Comparison of ENCODE assay signal across 14 cellular contexts in genomic region chr6:52180787-52181558, GRCh38. TPM values are rescaled to one million over a fixed set of nuclear protein-coding genes. Genes with fewer than 3 reads are reported as not detected.
DNase-seq lines count a peak whose midpoint lies in the region; ATAC-seq lines count a peak whose summit lies in the region.
"Had no signal": no experiment of that assay in that cellular context is flagged by ENCODE, and none has a peak within 500 bp of the region (broad histone marks: within the 10 kb centered on the region; RNA-seq: fewer than 3 reads in every experiment).

No MANE protein-coding gene starts in this region.

- CTCF ChIA-PET in activated CD4-positive, alpha-beta memory T cell treated with anti-CD3 and anti-CD28 coated beads for 36 hours (lab: Charles Lee) = interaction anchor here (1.2 kb wide), 1 partner anchor 16 kb away, joined by 4 read pairs; no protein-coding TSS in a partner anchor

- peaks cover 20% of the 10 kb centered on the region for H3K4me1 Mint-ChIP-seq in activated naive CD8-positive, alpha-beta T cell treated with anti-CD3 and anti-CD28 coated beads, Interleukin-2, amount 50 U/mL, for 24 hours
- H3K4me1 Mint-ChIP-seq in activated naive CD8-positive, alpha-beta T cell treated with anti-CD3 and anti-CD28 coated beads for 36 hours = peaks cover 17% of the 10 kb centered on the region
- peaks cover 19% of the 10 kb centered on the region for H3K4me1 Mint-ChIP-seq in stimulated activated naive CD8-positive, alpha-beta T cell treated with anti-CD3 and anti-CD28 coated beads, Interleukin-15, amount 100 ng/mL, for 72 hours
- peaks cover 14% of the 10 kb centered on the region for H3K4me1 Mint-ChIP-seq in activated CD4-positive, alpha-beta memory T cell treated with anti-CD3 and anti-CD28 coated beads for 36 hours (ENCODE audit: low read depth)

- H3K27me3 Mint-ChIP-seq in activated naive CD8-positive, alpha-beta T cell treated with anti-CD3 and anti-CD28 coated beads, Interleukin-2, amount 50 U/mL, for 24 hours = peaks cover 36% of the 10 kb centered on the region
- H3K27me3 Mint-ChIP-seq in activated naive CD8-positive, alpha-beta T cell treated with anti-CD3 and anti-CD28 coated beads for 36 hours = peaks cover 31% of the 10 kb centered on the region
- peaks cover 58% of the 10 kb centered on the region for H3K27me3 Mint-ChIP-seq in stimulated activated naive CD8-positive, alpha-beta T cell treated with anti-CD3 and anti-CD28 coated beads, Interleukin-15, amount 100 ng/mL, for 72 hours
- peaks cover 29% of the 10 kb centered on the region for H3K27me3 Mint-ChIP-seq in activated CD4-positive, alpha-beta memory T cell treated with anti-CD3 and anti-CD28 coated beads for 36 hours

- no peaks in the 10 kb centered on the region for H3K36me3 Mint-ChIP-seq in activated naive CD8-positive, alpha-beta T cell treated with anti-CD3 and anti-CD28 coated beads, Interleukin-2, amount 50 U/mL, for 24 hours (ENCODE audit: low read depth)
- H3K36me3 Mint-ChIP-seq in activated naive CD8-positive, alpha-beta T cell treated with anti-CD3 and anti-CD28 coated beads for 36 hours = no peaks in the 10 kb centered on the region
- H3K36me3 Mint-ChIP-seq in activated CD4-positive, alpha-beta memory T cell treated with anti-CD3 and anti-CD28 coated beads for 36 hours = no peaks in the 10 kb centered on the region

- intact Hi-C loops in activated CD4-positive, alpha-beta memory T cell treated with anti-CD3 and anti-CD28 coated beads for 36 hours (cut with micrococcal nuclease) = no loop called here

- peak; percentile 67 for ATAC-seq in activated naive CD8-positive, alpha-beta T cell treated with anti-CD3 and anti-CD28 coated beads, Interleukin-2, amount 50 U/mL, for 24 hours
- ATAC-seq in GM21723 (IDR thresholded peaks at IDR 0.05; ENCODE audit: unreplicated experiment) (peak; percentile 81), HG03196 (IDR thresholded peaks at IDR 0.05; ENCODE audit: unreplicated experiment) (peak; percentile 65)
- ATAC-seq in stimulated activated naive CD8-positive, alpha-beta T cell treated with anti-CD3 and anti-CD28 coated beads, Interleukin-15, amount 100 ng/mL, for 72 hours = peak; percentile 49
- ATAC-seq: A549 had no signal

- DNase-seq in activated naive CD8-positive, alpha-beta T cell treated with anti-CD3 and anti-CD28 coated beads, Interleukin-2, amount 50 U/mL, for 24 hours = no peak
- DNase-seq in activated naive CD8-positive, alpha-beta T cell treated with anti-CD3 and anti-CD28 coated beads for 36 hours = no peak
- DNase-seq in stimulated activated naive CD8-positive, alpha-beta T cell treated with anti-CD3 and anti-CD28 coated beads, Interleukin-15, amount 100 ng/mL, for 72 hours = no peak
- no peak for DNase-seq in CD1c-positive myeloid dendritic cell (ENCODE audit: extremely low spot score)
- DNase-seq in activated CD4-positive, alpha-beta memory T cell treated with anti-CD3 and anti-CD28 coated beads for 36 hours = no peak
- DNase-seq in NCI-H1092 treated with DMSO at 0.1 percent for 48 hours (lab: John Stamatoyannopoulos, UW) = no peak
- DNase-seq: hippocampal formation, NCI-H2029 treated with DMSO at 0.1 percent for 48 hours, retina had no signal

- POLR2A ChIA-PET in activated CD4-positive, alpha-beta memory T cell treated with anti-CD3 and anti-CD28 coated beads for 36 hours (lab: Charles Lee) = interaction anchor here (0.7 kb wide), 1 partner anchor 31 kb away, joined by 3 read pairs; no protein-coding TSS in a partner anchor

- H3K9me3 Mint-ChIP-seq in activated naive CD8-positive, alpha-beta T cell treated with anti-CD3 and anti-CD28 coated beads, Interleukin-2, amount 50 U/mL, for 24 hours = no peaks in the 10 kb centered on the region
- H3K9me3 Mint-ChIP-seq in activated naive CD8-positive, alpha-beta T cell treated with anti-CD3 and anti-CD28 coated beads for 36 hours = no peaks in the 10 kb centered on the region
- no peaks in the 10 kb centered on the region for H3K9me3 Mint-ChIP-seq in stimulated activated naive CD8-positive, alpha-beta T cell treated with anti-CD3 and anti-CD28 coated beads, Interleukin-15, amount 100 ng/mL, for 72 hours
- H3K9me3 Mint-ChIP-seq in activated CD4-positive, alpha-beta memory T cell treated with anti-CD3 and anti-CD28 coated beads for 36 hours = no peaks in the 10 kb centered on the region

- H3K4me3 Mint-ChIP-seq in activated naive CD8-positive, alpha-beta T cell treated with anti-CD3 and anti-CD28 coated beads, Interleukin-2, amount 50 U/mL, for 24 hours = no peak overlapping the region
- H3K4me3 Mint-ChIP-seq in activated naive CD8-positive, alpha-beta T cell treated with anti-CD3 and anti-CD28 coated beads for 36 hours = no peak overlapping the region
- H3K4me3 Mint-ChIP-seq in stimulated activated naive CD8-positive, alpha-beta T cell treated with anti-CD3 and anti-CD28 coated beads, Interleukin-15, amount 100 ng/mL, for 72 hours = no peak overlapping the region
- no peak overlapping the region for H3K4me3 Mint-ChIP-seq in activated CD4-positive, alpha-beta memory T cell treated with anti-CD3 and anti-CD28 coated beads for 36 hours

- no peak overlapping the region for H3K27ac Mint-ChIP-seq in activated naive CD8-positive, alpha-beta T cell treated with anti-CD3 and anti-CD28 coated beads, Interleukin-2, amount 50 U/mL, for 24 hours
- no peak overlapping the region for H3K27ac Mint-ChIP-seq in activated naive CD8-positive, alpha-beta T cell treated with anti-CD3 and anti-CD28 coated beads for 36 hours
- no peak overlapping the region for H3K27ac Mint-ChIP-seq in stimulated activated naive CD8-positive, alpha-beta T cell treated with anti-CD3 and anti-CD28 coated beads, Interleukin-15, amount 100 ng/mL, for 72 hours
- no peak overlapping the region for H3K27ac Mint-ChIP-seq in activated CD4-positive, alpha-beta memory T cell treated with anti-CD3 and anti-CD28 coated beads for 36 hours

RNA-seq across cellular contexts. Expression of gene IL17A, which starts 5.2 kb away (rescaled TPM):
- not detected for total RNA-seq in activated naive CD8-positive, alpha-beta T cell treated with anti-CD3 and anti-CD28 coated beads for 36 hours
- 10 to 100 TPM; 33.7 to 35.3 TPM for total RNA-seq in activated CD4-positive, alpha-beta memory T cell treated with anti-CD3 and anti-CD28 coated beads for 36 hours
- total RNA-seq: mesenteric fat pad, urinary bladder had no signal

Comparison
In these comparisons a context has a peak if more than half of its experiments do, and no peak if none do; other contexts are left out.
1. RNA of gene IL17A, which starts 5.2 kb away (total RNA-seq): 33.7 to 35.3 TPM in activated CD4-positive, alpha-beta memory T cell treated with anti-CD3 and anti-CD28 coated beads for 36 hours; not detected in activated naive CD8-positive, alpha-beta T cell treated with anti-CD3 and anti-CD28 coated beads for 36 hours; every median in the first group is over 10 times any median in the second.
2. Peak in every context shown above with its lines, with median percentiles within 50 percentile points of each other: ATAC-seq.